In genomic region chr20:40802886-40803285, GRCh38 we compare ENCODE assay signal across 25 cellular contexts.
"Had no signal": no experiment of that assay in that cellular context is flagged by ENCODE, and none has a peak within 500 bp of the region (broad histone marks: within the 10 kb centered on the region; RNA-seq: fewer than 3 reads in every experiment).

No MANE protein-coding gene starts in this region.

- DNase-seq: hippocampal formation; kidney; left colon; left lung; lower lobe of right lung; mammary epithelial cell; mesenchymal stem cell; naive thymus-derived CD8-positive, alpha-beta T cell; nucleus accumbens; right lobe of liver; stimulated activated CD4-positive, alpha-beta T cell treated with anti-CD3 and anti-CD28 coated beads, Interleukin-1b, Interleukin-23, amount 100 ng/mL, for 48 hours; stimulated activated CD4-positive, alpha-beta T cell treated with anti-CD3 and anti-CD28 coated beads, Interleukin-2, amount 100 ng/mL, for 48 hours; stimulated activated CD4-positive, alpha-beta T cell treated with anti-CD3 and anti-CD28 coated beads, Interleukin-4, amount 100 ng/mL, for 4 hours; stimulated activated CD8-positive, alpha-beta memory T cell treated with anti-CD3 and anti-CD28 coated beads, Interleukin-4, amount 100 ng/mL, for 48 hours; stimulated activated naive CD4-positive, alpha-beta T cell treated with Interleukin-2 at 50 U/mL for 16 hours; stimulated activated naive CD8-positive, alpha-beta T cell treated with anti-CD3 and anti-CD28 coated beads, Interleukin-15, amount 100 ng/mL, for 72 hours; substantia nigra; upper lobe of left lung had no signal

- H3K4me3 Mint-ChIP-seq: naive thymus-derived CD8-positive, alpha-beta T cell; nephron; neural crest cell; stimulated activated memory B cell treated with anti-CD40 and anti-IgM and Interleukin-4, amounts not matched to agents 10 μg/mL and 1 μg/mL and 100 μg/mL, for 72 hours; stimulated activated naive CD8-positive, alpha-beta T cell treated with anti-CD3 and anti-CD28 coated beads, Interleukin-15, amount 100 ng/mL, for 72 hours had no signal

- H3K4me3 ChIP-seq: left lung, lower lobe of right lung, right atrium auricular region, right lobe of liver, smooth muscle cell, tibial nerve, upper lobe of left lung, vagina had no signal

- ATAC-seq: left colon; left lung; lower lobe of right lung; naive thymus-derived CD8-positive, alpha-beta T cell; right lobe of liver; stimulated activated memory B cell treated with anti-CD40 and anti-IgM and Interleukin-4, amounts not matched to agents 10 μg/mL and 1 μg/mL and 100 μg/mL, for 72 hours; stimulated activated naive CD8-positive, alpha-beta T cell treated with anti-CD3 and anti-CD28 coated beads, Interleukin-15, amount 100 ng/mL, for 72 hours had no signal

- H3K9me3 Mint-ChIP-seq: naive thymus-derived CD8-positive, alpha-beta T cell; nephron; neural crest cell; stimulated activated memory B cell treated with anti-CD40 and anti-IgM and Interleukin-4, amounts not matched to agents 10 μg/mL and 1 μg/mL and 100 μg/mL, for 72 hours; stimulated activated naive CD8-positive, alpha-beta T cell treated with anti-CD3 and anti-CD28 coated beads, Interleukin-15, amount 100 ng/mL, for 72 hours had no signal

- H3K27ac Mint-ChIP-seq: naive thymus-derived CD8-positive, alpha-beta T cell; nephron; stimulated activated memory B cell treated with anti-CD40 and anti-IgM and Interleukin-4, amounts not matched to agents 10 μg/mL and 1 μg/mL and 100 μg/mL, for 72 hours had no signal

- H3K36me3 Mint-ChIP-seq: naive thymus-derived CD8-positive, alpha-beta T cell; stimulated activated memory B cell treated with anti-CD40 and anti-IgM and Interleukin-4, amounts not matched to agents 10 μg/mL and 1 μg/mL and 100 μg/mL, for 72 hours had no signal

- H3K4me1 Mint-ChIP-seq: stimulated activated memory B cell treated with anti-CD40 and anti-IgM and Interleukin-4, amounts not matched to agents 10 μg/mL and 1 μg/mL and 100 μg/mL, for 72 hours; stimulated activated naive CD8-positive, alpha-beta T cell treated with anti-CD3 and anti-CD28 coated beads, Interleukin-15, amount 100 ng/mL, for 72 hours had no signal
